In genomic region chr4:145937990-145938611, GRCh38 we compare ENCODE assay signal across 8 cellular contexts. TPM values are rescaled to one million over a fixed set of nuclear protein-coding genes. Genes with fewer than 3 reads are reported as not detected.
DNase-seq lines count a peak whose midpoint lies in the region; ATAC-seq lines count a peak whose summit lies in the region.

No MANE protein-coding gene starts in this region.

- CTCF ChIA-PET in activated CD4-positive, alpha-beta T cell treated with anti-CD3 and anti-CD28 coated beads, Interleukin-2, amount 10 ng/mL, durations not matched to agents 7 days and 5 days (lab: Charles Lee), result no interaction called here

- no peak overlapping the region for H4K5ac ChIP-seq in mesendoderm (ENCODE audit: low read length)

- peaks cover 35% of the 10 kb centered on the region for H3K4me1 Mint-ChIP-seq in activated CD4-positive, alpha-beta T cell treated with anti-CD3 and anti-CD28 coated beads, Interleukin-2, amount 10 ng/mL, durations not matched to agents 7 days and 5 days
- H3K4me1 Mint-ChIP-seq in stimulated activated effector memory CD8-positive, alpha-beta T cell treated with anti-CD3 and anti-CD28 coated beads, Interleukin-12 subunit alpha, Interleukin-12 subunit beta, amount 100 ng/mL, for 72 hours, result peaks cover 36% of the 10 kb centered on the region

- peak overlapping the region; percentile 97 for H2BK5ac ChIP-seq in mesendoderm (ENCODE audit: low read length)

- peak overlapping the region; percentile 100 for H2BK120ac ChIP-seq in mesendoderm (ENCODE audit: low read depth, low read length)

- no peaks in the 10 kb centered on the region for H3K27me3 ChIP-seq in mesendoderm (ENCODE audit: insufficient read depth, low read length, poor library complexity)

- DNase-seq in NCI-H2029 treated with DMSO at 0.1 percent for 48 hours (lab: John Stamatoyannopoulos, UW) (peak; percentile 10), NCI-H2029 (lab: John Stamatoyannopoulos, UW) (no peak), LHCN-M2 (ENCODE audit: low read depth) (peak; percentile 41), ecto neural progenitor cell (ENCODE audit: low spot score) (peak; percentile 47), mesendoderm (peak; percentile 92)
- DNase-seq in activated CD4-positive, alpha-beta T cell treated with anti-CD3 and anti-CD28 coated beads, Interleukin-2, amount 10 ng/mL, durations not matched to agents 7 days and 5 days, result peak; percentile 58
- DNase-seq in stimulated activated effector memory CD8-positive, alpha-beta T cell treated with anti-CD3 and anti-CD28 coated beads, Interleukin-12 subunit alpha, Interleukin-12 subunit beta, amount 100 ng/mL, for 72 hours (ENCODE audit: low spot score in 2 of 2), result peak; percentile 14 to 64

- peak overlapping the region; percentile 99 for H3K56ac ChIP-seq in mesendoderm (ENCODE audit: low read length)

- peak overlapping the region; percentile 99 for H3K4me3 Mint-ChIP-seq in activated CD4-positive, alpha-beta T cell treated with anti-CD3 and anti-CD28 coated beads, Interleukin-2, amount 10 ng/mL, durations not matched to agents 7 days and 5 days
- H3K4me3 Mint-ChIP-seq in stimulated activated effector memory CD8-positive, alpha-beta T cell treated with anti-CD3 and anti-CD28 coated beads, Interleukin-12 subunit alpha, Interleukin-12 subunit beta, amount 100 ng/mL, for 72 hours, result peak overlapping the region; percentile 92

- H3K4me1 ChIP-seq in mesendoderm (ENCODE audit: control insufficient read depth, low read depth, low read length), result peaks cover 6% of the 10 kb centered on the region

- H3K18ac ChIP-seq in mesendoderm (ENCODE audit: low read length), result peak overlapping the region; percentile 96

- peaks cover 8% of the 10 kb centered on the region for H3K36me3 Mint-ChIP-seq in activated CD4-positive, alpha-beta T cell treated with anti-CD3 and anti-CD28 coated beads, Interleukin-2, amount 10 ng/mL, durations not matched to agents 7 days and 5 days (ENCODE audit: low read depth)
- peaks cover 23% of the 10 kb centered on the region for H3K36me3 Mint-ChIP-seq in stimulated activated effector memory CD8-positive, alpha-beta T cell treated with anti-CD3 and anti-CD28 coated beads, Interleukin-12 subunit alpha, Interleukin-12 subunit beta, amount 100 ng/mL, for 72 hours

- peak overlapping the region; percentile 90 for H4K8ac ChIP-seq in mesendoderm (ENCODE audit: low read depth, low read length)

- no peaks in the 10 kb centered on the region for H3K36me3 ChIP-seq in mesendoderm (ENCODE audit: control insufficient read depth, insufficient read depth, low read length)

- peak overlapping the region; percentile 99 for H3K4ac ChIP-seq in mesendoderm (ENCODE audit: low read depth, low read length)

- no peak overlapping the region for H2AK5ac ChIP-seq in mesendoderm (ENCODE audit: low read length)

- peak overlapping the region; percentile 93 for H3K27ac Mint-ChIP-seq in activated CD4-positive, alpha-beta T cell treated with anti-CD3 and anti-CD28 coated beads, Interleukin-2, amount 10 ng/mL, durations not matched to agents 7 days and 5 days
- peak overlapping the region; percentile 88 for H3K27ac Mint-ChIP-seq in stimulated activated effector memory CD8-positive, alpha-beta T cell treated with anti-CD3 and anti-CD28 coated beads, Interleukin-12 subunit alpha, Interleukin-12 subunit beta, amount 100 ng/mL, for 72 hours

- peak overlapping the region; percentile 98 for H3K4me3 ChIP-seq in mesendoderm (ENCODE audit: low read length)

- H3K9ac ChIP-seq in mesendoderm (ENCODE audit: low read length), result peak overlapping the region; percentile 98

- peak overlapping the region; percentile 100 for H3K23ac ChIP-seq in mesendoderm (ENCODE audit: low read length)

- H3K79me1 ChIP-seq in mesendoderm (ENCODE audit: low read length), result no peaks in the 10 kb centered on the region

- WGBS in mesendoderm (ENCODE audit: extremely low coverage, insufficient coverage, low lambda C conversion rate), result no CpG with 5 or more reads among the region's 18 CpGs

- peak; percentile 62 for ATAC-seq in stimulated activated effector memory CD8-positive, alpha-beta T cell treated with anti-CD3 and anti-CD28 coated beads, Interleukin-12 subunit alpha, Interleukin-12 subunit beta, amount 100 ng/mL, for 72 hours
- no peak for ATAC-seq in HG03196 (IDR thresholded peaks at IDR 0.05; ENCODE audit: unreplicated experiment)

- no peaks in the 10 kb centered on the region for H3K9me3 Mint-ChIP-seq in activated CD4-positive, alpha-beta T cell treated with anti-CD3 and anti-CD28 coated beads, Interleukin-2, amount 10 ng/mL, durations not matched to agents 7 days and 5 days
- H3K9me3 Mint-ChIP-seq in stimulated activated effector memory CD8-positive, alpha-beta T cell treated with anti-CD3 and anti-CD28 coated beads, Interleukin-12 subunit alpha, Interleukin-12 subunit beta, amount 100 ng/mL, for 72 hours, result no peaks in the 10 kb centered on the region

- peak overlapping the region; percentile 98 for H3K27ac ChIP-seq in mesendoderm (ENCODE audit: low read depth, low read length)

- peak overlapping the region; percentile 72 for H3K4me2 ChIP-seq in mesendoderm (ENCODE audit: low read length)

- H3K79me2 ChIP-seq in mesendoderm (ENCODE audit: control insufficient read depth, insufficient read depth, low read length), result peaks cover 30% of the 10 kb centered on the region

- peaks cover 6% of the 10 kb centered on the region for H3K27me3 Mint-ChIP-seq in activated CD4-positive, alpha-beta T cell treated with anti-CD3 and anti-CD28 coated beads, Interleukin-2, amount 10 ng/mL, durations not matched to agents 7 days and 5 days

- POLR2A ChIA-PET in activated CD4-positive, alpha-beta T cell treated with anti-CD3 and anti-CD28 coated beads, Interleukin-2, amount 10 ng/mL, durations not matched to agents 7 days and 5 days (lab: Charles Lee), result interaction anchor here (0.5 to 0.6 kb wide), 2 partner anchors 347 to 512 kb away, joined by 4 to 9 read pairs; no protein-coding TSS in a partner anchor

- peak overlapping the region; percentile 99 for H2BK15ac ChIP-seq in mesendoderm (replicated peaks; ENCODE audit: low read depth)

RNA-seq across cellular contexts. Expression of gene ZNF827, which starts 0.5 kb away (rescaled TPM):
- 4.2 and 8.3 TPM in 2 replicates for total RNA-seq in LHCN-M2 (2014; rRNA removed)
- 7.5 TPM for polyA plus RNA-seq in LHCN-M2 (2012)
- total RNA-seq in activated CD4-positive, alpha-beta T cell treated with anti-CD3 and anti-CD28 coated beads, Interleukin-2, amount 10 ng/mL, durations not matched to agents 7 days and 5 days, result 10 to 100 TPM; 12.2 to 14.4 TPM
- 11.1 TPM for polyA plus RNA-seq in mesendoderm (2013, experiment 1 of 2)
- polyA plus RNA-seq in mesendoderm (2013, experiment 2 of 2), result 11.5 TPM
